In the genomic region with DNA sequence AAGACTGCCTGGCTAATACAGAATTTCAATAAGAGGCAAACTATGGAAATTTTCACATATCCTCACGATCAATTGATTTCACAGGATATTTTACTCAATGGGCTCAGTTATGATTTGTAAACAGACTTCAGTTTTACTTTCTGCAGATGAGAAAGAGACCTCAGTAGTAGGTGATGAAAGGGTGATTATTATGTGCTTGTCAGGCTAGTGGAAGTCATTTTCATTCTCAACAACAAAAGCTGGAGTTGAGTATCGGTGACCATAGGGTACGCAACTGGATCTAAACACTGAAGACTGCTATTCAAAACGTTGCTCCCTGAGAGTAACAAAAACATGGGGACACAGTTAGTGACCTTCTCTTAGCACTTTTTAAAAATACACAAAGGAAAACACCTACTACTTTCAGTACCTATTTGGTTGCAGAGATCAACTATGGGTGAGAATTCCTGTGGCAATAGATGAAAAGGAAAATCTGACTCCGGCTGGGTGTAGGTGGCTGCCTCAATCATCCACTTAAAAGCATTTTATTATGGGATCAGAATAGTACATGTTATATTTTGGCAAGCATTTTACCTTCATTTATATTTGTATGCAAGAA, we compare ENCODE assay signal across 18 cellular contexts.
DNase-seq lines count a peak whose midpoint lies in the region; ATAC-seq and TF ChIP-seq lines count a peak whose summit lies in the region.
"Had no signal": no experiment of that assay in that cellular context is flagged by ENCODE, and none has a peak within 500 bp of the region (broad histone marks: within the 10 kb centered on the region; RNA-seq: fewer than 3 reads in every experiment).

No MANE protein-coding gene starts in this region.

- no peak for TF ChIP-seq CTCF in HCT116 (IDR thresholded peaks at IDR 0.05 in 2 of 3, conservative IDR thresholded peaks at IDR 0.05 in 1 of 3; ENCODE audit: borderline replicate concordance in 1 of 3, insufficient read depth in 1 of 3, low read depth in 2 of 3, low read length in 2 of 3)

- CTCF ChIA-PET in HCT116 (lab: Charles Lee): no interaction called here

- peaks cover 4% of the 10 kb centered on the region for H3K4me1 Mint-ChIP-seq in activated naive CD8-positive, alpha-beta T cell treated with anti-CD3 and anti-CD28 coated beads, Interleukin-2, amount 50 U/mL, for 24 hours
- peaks cover 8% of the 10 kb centered on the region for H3K4me1 Mint-ChIP-seq in activated naive CD8-positive, alpha-beta T cell treated with anti-CD3 and anti-CD28 coated beads for 36 hours
- H3K4me1 Mint-ChIP-seq: GM23338 had no signal

- POLR2A ChIA-PET in HCT116 (lab: Charles Lee): no interaction called here

- no peak overlapping the region for H3K4me3 Mint-ChIP-seq in activated naive CD8-positive, alpha-beta T cell treated with anti-CD3 and anti-CD28 coated beads, Interleukin-2, amount 50 U/mL, for 24 hours
- no peak overlapping the region for H3K4me3 Mint-ChIP-seq in activated naive CD8-positive, alpha-beta T cell treated with anti-CD3 and anti-CD28 coated beads for 36 hours
- H3K4me3 Mint-ChIP-seq: B cell, GM23338 had no signal

- no peaks in the 10 kb centered on the region for H3K79me2 ChIP-seq in HCT116 (ENCODE audit: insufficient read depth, low read length)

- H4K20me1 ChIP-seq in HCT116 (ENCODE audit: insufficient read depth): no peaks in the 10 kb centered on the region

- no peaks in the 10 kb centered on the region for H3K27me3 ChIP-seq in HCT116 (ENCODE audit: insufficient read depth, low read length)

- no peak overlapping the region for H3K27ac Mint-ChIP-seq in activated naive CD8-positive, alpha-beta T cell treated with anti-CD3 and anti-CD28 coated beads, Interleukin-2, amount 50 U/mL, for 24 hours
- no peak overlapping the region for H3K27ac Mint-ChIP-seq in activated naive CD8-positive, alpha-beta T cell treated with anti-CD3 and anti-CD28 coated beads for 36 hours
- H3K27ac Mint-ChIP-seq: B cell, GM23338 had no signal

- H3K27me3 Mint-ChIP-seq in activated naive CD8-positive, alpha-beta T cell treated with anti-CD3 and anti-CD28 coated beads, Interleukin-2, amount 50 U/mL, for 24 hours: no peaks in the 10 kb centered on the region
- H3K27me3 Mint-ChIP-seq in activated naive CD8-positive, alpha-beta T cell treated with anti-CD3 and anti-CD28 coated beads for 36 hours: no peaks in the 10 kb centered on the region
- H3K27me3 Mint-ChIP-seq: B cell had no signal

- no peak overlapping the region for H3K4me3 ChIP-seq in HCT116 (replicated peaks in 1 of 2; ENCODE audit: low read depth in 1 of 2, low read length in 2 of 2)
- H3K4me3 ChIP-seq: GM23338 had no signal

- peak overlapping the region; percentile 36 for H2AFZ ChIP-seq in HCT116 (ENCODE audit: low read depth, low read length, poor library complexity, severe bottlenecking)
- H2AFZ ChIP-seq: GM23338 had no signal

- no peaks in the 10 kb centered on the region for H3K4me1 ChIP-seq in HCT116 (ENCODE audit: control insufficient read depth in 1 of 2, insufficient read depth in 2 of 2, low read length in 2 of 2)

- no peaks in the 10 kb centered on the region for H3K36me3 ChIP-seq in HCT116 (ENCODE audit: control insufficient read depth in 1 of 2, insufficient read depth in 2 of 2, low read length in 2 of 2)

- peaks cover 3% of the 10 kb centered on the region; the same call in 1 of the 2 replicates for H3K9me2 ChIP-seq in HCT116 (ENCODE audit: insufficient read depth)

- no peak overlapping the region for H3K9ac ChIP-seq in HCT116 (ENCODE audit: low read length)
- H3K9ac ChIP-seq: KMS-11 had no signal

- TF ChIP-seq RAD21 in HCT116 (IDR thresholded peaks at IDR 0.05; ENCODE audit: low read depth): no peak

- peak; percentile 15 for ATAC-seq in activated naive CD8-positive, alpha-beta T cell treated with anti-CD3 and anti-CD28 coated beads, Interleukin-2, amount 50 U/mL, for 24 hours
- no peak for ATAC-seq in HCT116
- ATAC-seq in left colon: no peak
- ATAC-seq: GM23338, Right ventricle myocardium inferior had no signal

- DNase-seq in activated naive CD8-positive, alpha-beta T cell treated with anti-CD3 and anti-CD28 coated beads, Interleukin-2, amount 50 U/mL, for 24 hours: no peak
- no peak for DNase-seq in activated naive CD8-positive, alpha-beta T cell treated with anti-CD3 and anti-CD28 coated beads for 36 hours
- DNase-seq in HCT116 (ENCODE audit: low read depth, low spot score) (no peak), NCI-H2227 treated with DMSO at 0.1 percent for 48 hours (lab: John Stamatoyannopoulos, UW) (peak; percentile 25), DMS53 treated with DMSO at 0.1 percent for 48 hours (lab: John Stamatoyannopoulos, UW; ENCODE audit: unreplicated experiment) (no peak), superior temporal gyrus (ENCODE audit: extremely low spot score) (no peak), left colon (no peak)
- DNase-seq: COR-L47, DMS 273 treated with DMSO at 0.1 percent for 48 hours, HCEC 1CT, MV-4-11, NCI-H1930, SW 1271 had no signal

- no TSS peak for BruUV-seq in HCT116 (replicated peaks; lab: Mats Ljungman, UMichigan)

- no peaks in the 10 kb centered on the region for H3K36me3 Mint-ChIP-seq in activated naive CD8-positive, alpha-beta T cell treated with anti-CD3 and anti-CD28 coated beads, Interleukin-2, amount 50 U/mL, for 24 hours (ENCODE audit: low read depth)
- H3K36me3 Mint-ChIP-seq in activated naive CD8-positive, alpha-beta T cell treated with anti-CD3 and anti-CD28 coated beads for 36 hours: no peaks in the 10 kb centered on the region

- intact Hi-C loops in HCT116 (cut with micrococcal nuclease) (no loop called here), left colon (cut with DNase I, micrococcal nuclease) (no loop called here)

- H3K4me2 ChIP-seq in HCT116 (ENCODE audit: low read length): no peak overlapping the region
- H3K4me2 ChIP-seq: GM23338, KMS-11 had no signal

- peaks cover 5% of the 10 kb centered on the region for H3K9me3 Mint-ChIP-seq in activated naive CD8-positive, alpha-beta T cell treated with anti-CD3 and anti-CD28 coated beads, Interleukin-2, amount 50 U/mL, for 24 hours
- peaks cover 10% of the 10 kb centered on the region for H3K9me3 Mint-ChIP-seq in activated naive CD8-positive, alpha-beta T cell treated with anti-CD3 and anti-CD28 coated beads for 36 hours
- H3K9me3 Mint-ChIP-seq: GM23338 had no signal

- H3K27ac ChIP-seq in HCT116 (ENCODE audit: low read depth, low read length): no peak overlapping the region
- H3K27ac ChIP-seq: HL-60, KMS-11 had no signal

- RAD21 ChIA-PET in HCT116 (lab: Charles Lee; ENCODE audit: low non-redundant PET in 1 of 2, low total read pairs in 2 of 2, uncharacterized antibody in 2 of 2, unreplicated experiment in 2 of 2): no interaction called here

- TF ChIP-seq POLR2A in HCT116 (IDR thresholded peaks at IDR 0.05; ENCODE audit: borderline replicate concordance, extremely low read depth, insufficient read depth, insufficient read length): no peak

- H3K9me3 ChIP-seq in HCT116 (ENCODE audit: control insufficient read depth in 1 of 2, insufficient read depth in 1 of 2, low read depth in 1 of 2, low read length in 2 of 2): no peaks in the 10 kb centered on the region

TF ChIP-seq in HCT116, 20 proteins besides CTCF, POLR2A, EP300 and RAD21:
- no peak for TF ChIP-seq SIN3A (IDR thresholded peaks at IDR 0.05; ENCODE audit: low read depth)
- no peak for TF ChIP-seq FOSL1 (IDR thresholded peaks at IDR 0.05; ENCODE audit: low read depth)
- no peak for TF ChIP-seq EGR1 (IDR thresholded peaks at IDR 0.05; ENCODE audit: low read depth)
- no peak for TF ChIP-seq ZFX (IDR thresholded peaks at IDR 0.05)
- TF ChIP-seq TCF7L2 (IDR thresholded peaks at IDR 0.05; ENCODE audit: borderline replicate concordance, extremely low read depth, insufficient read depth, insufficient read length): no peak
- TF ChIP-seq SRF (IDR thresholded peaks at IDR 0.05; ENCODE audit: low read depth): no peak
- no peak for TF ChIP-seq YY1 (IDR thresholded peaks at IDR 0.05; ENCODE audit: extremely low read depth, insufficient replicate concordance, low read depth, low read length)
- no peak for TF ChIP-seq MAX (IDR thresholded peaks at IDR 0.05)
- no peak for TF ChIP-seq EZH2 (IDR thresholded peaks at IDR 0.05)
- no peak for TF ChIP-seq POLR2AphosphoS5 (IDR thresholded peaks at IDR 0.05; ENCODE audit: low read depth, low read length)
- no peak for TF ChIP-seq CEBPB (IDR thresholded peaks at IDR 0.05; ENCODE audit: low read depth)
- no peak for TF ChIP-seq REST (IDR thresholded peaks at IDR 0.05; ENCODE audit: low read depth)
- TF ChIP-seq ATF3 (IDR thresholded peaks at IDR 0.05): no peak
- no peak for TF ChIP-seq SP1 (IDR thresholded peaks at IDR 0.05; ENCODE audit: low read depth)
